Comparison of ENCODE assay signal across 10 cellular contexts in genomic region chr14:92942576-92942975, GRCh38. TPM values are rescaled to one million over a fixed set of nuclear protein-coding genes. Genes with fewer than 3 reads are reported as not detected.
"Had no signal": no experiment of that assay in that cellular context is flagged by ENCODE, and none has a peak within 500 bp of the region (broad histone marks: within the 10 kb centered on the region; RNA-seq: fewer than 3 reads in every experiment).

No MANE protein-coding gene starts in this region.

- DNase-seq: H9, HCEC 1CT, KBM-7 had no signal

- H3K4me1 Mint-ChIP-seq: GM23338, H9 had no signal

- H3K9me3 Mint-ChIP-seq: GM23338, H9, IgD-negative memory B cell had no signal

- H3K4me3 Mint-ChIP-seq: GM23338, H9 had no signal

- FAIRE-seq: H1, H54, HepG2 had no signal

- H3K4me3 ChIP-seq: GM23338 had no signal

- H3K27ac ChIP-seq: HL-60 had no signal

- H3K27me3 Mint-ChIP-seq: IgD-negative memory B cell had no signal

- ATAC-seq: GM23338, HepG2 had no signal

- H3K27ac Mint-ChIP-seq: GM23338, IgD-negative memory B cell had no signal

RNA-seq across cellular contexts. Expression of gene CHGA, which starts 19.6 kb away (rescaled TPM):
- total RNA-seq: HepG2, HT1080 had no signal
- polyA plus RNA-seq: HepG2 had no signal
